ENCODE assay signal across 1 cellular context in the genomic region with DNA sequence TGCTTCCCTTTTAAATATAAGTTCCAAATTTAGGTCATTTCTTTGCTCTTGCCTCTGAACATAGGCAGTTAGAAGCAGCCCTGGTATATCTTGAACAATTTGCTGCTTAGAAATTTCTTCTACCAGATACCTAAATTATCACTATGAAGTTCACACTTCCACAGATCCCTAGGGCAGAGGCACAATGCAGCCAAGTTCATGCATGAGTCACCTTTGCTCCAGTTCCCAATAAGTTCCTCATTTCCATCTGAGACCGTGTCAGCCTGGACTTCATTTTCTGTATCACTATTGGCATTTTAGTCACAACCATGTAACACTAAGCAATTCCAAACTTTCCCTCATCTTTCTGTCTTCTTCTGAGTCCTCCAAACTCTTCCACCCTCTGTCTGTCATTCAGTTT.
TF ChIP-seq lines count a peak whose summit lies in the region.

No MANE protein-coding gene starts in this region.

TF ChIP-seq in K562, 482 proteins besides CTCF, POLR2A, EP300 and RAD21:
- TF ChIP-seq JUND (IDR thresholded peaks at IDR 0.05; ENCODE audit: borderline replicate concordance, low read depth, low read length) = no peak
- TF ChIP-seq JUND (tag; IDR thresholded peaks at IDR 0.05; ENCODE audit: borderline replicate concordance, low read depth, low read length) = peak; percentile 12; the same call in 1 of the 3 replicates
- TF ChIP-seq CTCFL (IDR thresholded peaks at IDR 0.05; ENCODE audit: borderline replicate concordance, insufficient read depth, low read depth, low read length, poor library complexity, severe bottlenecking) = no peak
- TF ChIP-seq, protein P1, sequence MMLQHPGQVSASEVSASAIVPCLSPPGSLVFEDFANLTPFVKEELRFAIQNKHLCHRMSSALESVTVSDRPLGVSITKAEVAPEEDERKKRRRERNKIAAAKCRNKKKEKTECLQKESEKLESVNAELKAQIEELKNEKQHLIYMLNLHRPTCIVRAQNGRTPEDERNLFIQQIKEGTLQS (IDR thresholded peaks at IDR 0.05) = 0 out of 2 replicates have a peak, but pooled peaks have one; percentile 21
- TF ChIP-seq, protein P1 (CRISPR knock-in tag; conservative IDR thresholded peaks at IDR 0.05) = no peak
